24 cellular contexts compared by ENCODE assay signal in the genomic region with DNA sequence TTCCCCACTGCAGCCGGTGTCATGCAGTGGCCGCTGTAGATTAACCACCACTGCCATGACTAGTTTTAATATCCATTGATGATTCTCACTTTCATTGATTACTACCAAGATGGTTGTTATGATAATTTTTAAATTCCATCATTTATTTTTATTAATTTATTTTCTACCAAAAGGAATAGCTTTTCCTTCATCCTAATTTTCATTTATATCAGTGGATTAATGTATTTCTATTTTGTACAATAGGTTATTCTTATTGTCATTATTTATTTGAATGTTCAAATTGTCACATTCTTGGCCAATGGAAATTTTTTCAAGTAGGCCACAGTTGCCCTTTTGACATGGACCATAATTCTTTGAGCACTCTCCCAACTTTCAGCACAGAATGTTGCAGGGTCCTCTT.
"Had no signal": no experiment of that assay in that cellular context is flagged by ENCODE, and none has a peak within 500 bp of the region (broad histone marks: within the 10 kb centered on the region; RNA-seq: fewer than 3 reads in every experiment).

No MANE protein-coding gene starts in this region.

- H3K27me3 ChIP-seq: stomach, suprapubic skin, testis, thyroid gland, tibial artery, tibial nerve, transverse colon, upper lobe of left lung, upper lobe of right lung, uterus, vagina had no signal

- DNase-seq: stimulated activated CD4-positive, alpha-beta T cell treated with anti-CD3 and anti-CD28 coated beads, Interleukin-2, amount 100 ng/mL, for 48 hours; stimulated activated CD4-positive, alpha-beta T cell treated with anti-CD3 and anti-CD28 coated beads, Interleukin-4, amount 100 ng/mL, for 1 hour; stimulated activated CD4-positive, alpha-beta T cell treated with anti-CD3 and anti-CD28 coated beads, Interleukin-4, amount 100 ng/mL, for 24 hours; stimulated activated CD4-positive, alpha-beta T cell treated with anti-CD3 and anti-CD28 coated beads, Interleukin-4, amount 100 ng/mL, for 4 hours; stimulated activated CD8-positive, alpha-beta memory T cell treated with anti-CD3 and anti-CD28 coated beads, Interleukin-4, amount 100 ng/mL, for 48 hours; stimulated activated naive B cell treated with anti-CD40 and anti-IgM and Interleukin-4, amounts not matched to agents 10 μg/mL and 1 μg/mL and 100 μg/mL, for 72 hours; stimulated activated naive CD4-positive, alpha-beta T cell; stimulated activated naive CD4-positive, alpha-beta T cell treated with Interleukin-2 at 50 U/mL for 16 hours; stimulated activated naive CD8-positive, alpha-beta T cell treated with anti-CD3 and anti-CD28 coated beads, Interleukin-15, amount 100 ng/mL, for 72 hours; stimulated activated naive CD8-positive, alpha-beta T cell treated with anti-CD3 and anti-CD28 coated beads, Interleukin-15, Interleukin-2, amounts not matched to agents 100 U/mL and 50 U/mL, for 24 hours; stomach; substantia nigra; testis; thyroid gland; tibial artery; transverse colon; trophoblast cell; upper lobe of right lung; uterus had no signal

- H3K36me3 ChIP-seq: stomach, suprapubic skin, thoracic aorta, thyroid gland, tibial artery, tibial nerve, transverse colon, upper lobe of left lung, upper lobe of right lung, uterus, vagina had no signal

- ATAC-seq: stimulated activated naive CD8-positive, alpha-beta T cell treated with anti-CD3 and anti-CD28 coated beads, Interleukin-15, Interleukin-2, amounts not matched to agents 100 U/mL and 50 U/mL, for 24 hours had no signal

- H3K4me1 ChIP-seq: stomach, suprapubic skin, testis, thyroid gland, tibial artery, tibial nerve, transverse colon, upper lobe of left lung, upper lobe of right lung, uterus, vagina had no signal

- H3K9me3 ChIP-seq: testis, thoracic aorta, thyroid gland, upper lobe of right lung, uterus, vagina had no signal

- H3K27ac ChIP-seq: stomach, suprapubic skin, testis, thoracic aorta, thyroid gland, tibial artery, tibial nerve, transverse colon, upper lobe of left lung, upper lobe of right lung, uterus, vagina had no signal

- H3K4me3 ChIP-seq: stomach, suprapubic skin, testis, thoracic aorta, thyroid gland, tibial artery, tibial nerve, transverse colon, upper lobe of left lung, upper lobe of right lung, uterus, vagina had no signal
